Comparison of ENCODE assay signal across 8 cellular contexts in genomic region chr16:23678430-23679273, GRCh38.
A peak's percentile ranks its signal among the peaks of the same experiment; 100 is the strongest.
DNase-seq lines count a peak whose midpoint lies in the region; ATAC-seq and TF ChIP-seq lines count a peak whose summit lies in the region.

Gene PLK1 (plus strand): TSS chr16:23678889. CDS start chr16:23678933, 44 bp downstream.

- no peaks in the 10 kb centered on the region for H3K9me3 ChIP-seq in OCI-LY1 (ENCODE audit: low read length)
- no peaks in the 10 kb centered on the region for H3K9me3 ChIP-seq in mucosa of rectum (ENCODE audit: control insufficient read depth in 2 of 2, low read length in 2 of 2)

- no peaks in the 10 kb centered on the region for H3F3A ChIP-seq in OCI-LY1 (ENCODE audit: insufficient read depth, low read length)

- H3K4me3 ChIP-seq in OCI-LY1 (ENCODE audit: low read depth, low read length, poor library complexity, severe bottlenecking) (peak within 1 kb of the TSS; percentile 76), mucosa of rectum (ENCODE audit: low read length in 2 of 2) (peak within 1 kb of the TSS; percentile 70 to 75)

- H3K36me3 ChIP-seq in OCI-LY1 (ENCODE audit: insufficient read depth, low read length): peaks cover 43% of the 10 kb centered on the region
- H3K36me3 ChIP-seq in mucosa of rectum (ENCODE audit: control insufficient read depth in 2 of 2, insufficient read depth in 2 of 2, low read length in 2 of 2): peaks cover 21 to 23% of the 10 kb centered on the region in 2 donors

- H3K4me2 ChIP-seq in OCI-LY1 (ENCODE audit: low read length): peak within 1 kb of the TSS; percentile 98

- DNase-seq in COLO829 (ENCODE audit: low spot score) (peak; percentile 97), HUDEP-2 (lab: John Stamatoyannopoulos, UW; ENCODE audit: unreplicated experiment in 76 of 76) (peak in 75 of 76 experiments; percentile 20 to 87 (median 75)), epithelial cell of prostate (ENCODE audit: low read depth, low spot score) (peak; percentile 8)
- DNase-seq in activated CD8-positive, alpha-beta memory T cell treated with anti-CD3 and anti-CD28 coated beads, Interleukin-2, amount 50 U/mL, for 48 hours: peak; percentile 92
- peak; percentile 89 for DNase-seq in stimulated activated CD8-positive, alpha-beta memory T cell treated with anti-CD3 and anti-CD28 coated beads, Interleukin-4, amount 100 ng/mL, for 48 hours

- no peaks in the 10 kb centered on the region for H3K9me2 ChIP-seq in OCI-LY1 (ENCODE audit: low read depth, low read length)

- peaks cover 29% of the 10 kb centered on the region for H3K79me2 ChIP-seq in OCI-LY1 (ENCODE audit: insufficient read depth, low read length)

- no peaks in the 10 kb centered on the region for H3K27me3 ChIP-seq in OCI-LY1 (ENCODE audit: insufficient read depth, low read length)
- no peaks in the 10 kb centered on the region for H3K27me3 ChIP-seq in mucosa of rectum (ENCODE audit: control insufficient read depth in 2 of 2, insufficient read depth in 2 of 2, low read length in 2 of 2)

- H2AFZ ChIP-seq in OCI-LY1 (ENCODE audit: low read length): no peak within 1 kb of the TSS

- no peaks in the 10 kb centered on the region for H4K20me1 ChIP-seq in OCI-LY1 (ENCODE audit: insufficient read depth, low read length)

- peak; percentile 69 for ATAC-seq in GM19468 (IDR thresholded peaks at IDR 0.05; ENCODE audit: extremely low read depth, unreplicated experiment)

- peak within 1 kb of the TSS; percentile 54 for H3K27ac ChIP-seq in OCI-LY1 (ENCODE audit: low read depth, low read length, poor library complexity, severe bottlenecking)
- H3K27ac ChIP-seq in epithelial cell of prostate: peak within 1 kb of the TSS; percentile 9
- H3K27ac ChIP-seq in mucosa of rectum (ENCODE audit: low read depth in 2 of 2, low read length in 2 of 2): peak within 1 kb of the TSS; percentile 38 to 60

- H3K4me1 ChIP-seq in OCI-LY1 (ENCODE audit: insufficient read depth, low read length, severe bottlenecking) (peaks cover 27% of the 10 kb centered on the region), mucosa of rectum (ENCODE audit: control insufficient read depth in 2 of 2, insufficient read depth in 2 of 2, low read length in 2 of 2) (peaks cover 19 to 29% of the 10 kb centered on the region in 2 donors)

- H3K9ac ChIP-seq in OCI-LY1 (ENCODE audit: low read length) (peak within 1 kb of the TSS; percentile 83), mucosa of rectum (ENCODE audit: low read depth in 1 of 2, low read length in 2 of 2) (peak within 1 kb of the TSS; percentile 41 to 58)

- peak; percentile 58 for TF ChIP-seq CTCF in OCI-LY1 (IDR thresholded peaks at IDR 0.05; ENCODE audit: low read length)

Comparison
In these comparisons a context has a peak if more than half of its experiments do, and no peak if none do; other contexts are left out.
1. Peak in every context shown above with its lines: DNase-seq, ATAC-seq, H3K4me3 ChIP-seq and H3K27ac ChIP-seq.
2. DNase-seq: peak in every context shown above with its lines; median percentile 97 in COLO829; 92 in activated CD8-positive, alpha-beta memory T cell treated with anti-CD3 and anti-CD28 coated beads, Interleukin-2, amount 50 U/mL, for 48 hours; 89 in stimulated activated CD8-positive, alpha-beta memory T cell treated with anti-CD3 and anti-CD28 coated beads, Interleukin-4, amount 100 ng/mL, for 48 hours; 75 in HUDEP-2; 8 in epithelial cell of prostate.